ENCODE assay signal across 1 cellular context in the genomic region with DNA sequence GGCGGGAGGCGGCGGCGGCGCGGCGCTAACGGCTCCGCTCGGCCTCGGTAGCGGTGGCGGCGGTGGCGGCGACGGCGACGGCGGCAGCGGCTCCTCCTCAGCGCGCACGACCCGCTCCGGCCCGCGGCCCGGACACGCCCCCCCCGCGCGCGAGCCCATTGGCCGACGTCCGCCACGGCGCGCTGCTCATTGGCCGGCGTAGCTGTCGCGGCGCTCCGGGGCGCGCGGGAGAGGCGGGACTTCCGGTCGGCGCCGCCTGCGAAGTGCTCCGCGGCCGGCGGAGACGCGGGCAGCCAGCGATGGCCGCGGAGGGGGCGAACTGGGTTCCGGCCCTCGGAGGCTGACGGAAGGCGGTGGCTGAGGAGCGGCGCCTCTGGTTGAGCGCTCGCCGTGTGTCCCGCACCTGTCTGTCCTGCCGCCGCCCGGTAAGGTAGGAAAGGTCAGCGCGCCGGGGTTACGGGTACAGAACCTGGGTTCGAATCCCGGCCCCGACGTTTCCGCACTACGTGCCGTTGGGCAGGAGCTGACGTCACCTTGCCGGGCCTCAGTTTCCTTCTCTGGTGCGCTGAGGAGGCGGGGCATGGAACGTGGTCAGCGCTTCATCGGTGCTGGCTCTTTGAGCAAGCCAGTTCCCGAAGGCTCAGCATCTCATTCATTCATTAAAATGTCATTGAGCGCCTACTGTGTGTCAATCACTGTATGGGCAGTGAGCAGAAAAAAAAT.
TF ChIP-seq lines count a peak whose summit lies in the region.

A gene (minus strand): TSS at position 108 of the 723 bp plus-strand sequence. CDS start 13,826 bp downstream, outside the sequence.

TF ChIP-seq in HEK293, 187 proteins besides CTCF, POLR2A, EP300 and RAD21 (continued from another document and continues in another):
- TF ChIP-seq, protein P1, sequence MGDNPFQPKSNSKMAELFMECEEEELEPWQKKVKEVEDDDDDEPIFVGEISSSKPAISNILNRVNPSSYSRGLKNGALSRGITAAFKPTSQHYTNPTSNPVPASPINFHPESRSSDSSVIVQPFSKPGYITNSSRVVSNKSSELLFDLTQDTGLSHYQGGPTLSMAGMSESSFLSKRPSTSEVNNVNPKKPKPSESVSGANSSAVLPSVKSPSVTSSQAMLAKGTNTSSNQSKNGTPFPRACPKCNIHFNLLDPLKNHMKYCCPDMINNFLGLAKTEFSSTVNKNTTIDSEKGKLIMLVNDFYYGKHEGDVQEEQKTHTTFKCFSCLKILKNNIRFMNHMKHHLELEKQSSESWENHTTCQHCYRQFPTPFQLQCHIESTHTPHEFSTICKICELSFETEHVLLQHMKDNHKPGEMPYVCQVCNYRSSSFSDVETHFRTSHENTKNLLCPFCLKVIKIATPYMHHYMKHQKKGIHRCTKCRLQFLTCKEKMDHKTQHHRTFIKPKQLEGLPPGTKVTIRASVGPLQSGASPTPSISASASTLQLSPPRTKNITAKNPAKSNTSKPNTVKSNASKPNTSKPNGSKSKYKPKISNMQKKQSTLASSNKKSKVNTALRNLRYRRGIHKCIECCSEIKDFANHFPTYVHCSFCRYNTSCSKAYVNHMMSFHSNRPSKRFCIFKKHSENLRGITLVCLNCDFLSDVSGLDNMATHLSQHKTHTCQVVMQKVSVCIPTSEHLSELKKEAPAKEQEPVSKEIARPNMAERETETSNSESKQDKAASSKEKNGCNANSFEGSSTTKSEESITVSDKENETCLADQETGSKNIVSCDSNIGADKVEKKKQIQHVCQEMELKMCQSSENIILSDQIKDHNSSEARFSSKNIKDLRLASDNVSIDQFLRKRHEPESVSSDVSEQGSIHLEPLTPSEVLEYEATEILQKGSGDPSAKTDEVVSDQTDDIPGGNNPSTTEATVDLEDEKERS (tag by site-specific recombination; IDR thresholded peaks at IDR 0.05), result no peak
- TF ChIP-seq, protein P2, sequence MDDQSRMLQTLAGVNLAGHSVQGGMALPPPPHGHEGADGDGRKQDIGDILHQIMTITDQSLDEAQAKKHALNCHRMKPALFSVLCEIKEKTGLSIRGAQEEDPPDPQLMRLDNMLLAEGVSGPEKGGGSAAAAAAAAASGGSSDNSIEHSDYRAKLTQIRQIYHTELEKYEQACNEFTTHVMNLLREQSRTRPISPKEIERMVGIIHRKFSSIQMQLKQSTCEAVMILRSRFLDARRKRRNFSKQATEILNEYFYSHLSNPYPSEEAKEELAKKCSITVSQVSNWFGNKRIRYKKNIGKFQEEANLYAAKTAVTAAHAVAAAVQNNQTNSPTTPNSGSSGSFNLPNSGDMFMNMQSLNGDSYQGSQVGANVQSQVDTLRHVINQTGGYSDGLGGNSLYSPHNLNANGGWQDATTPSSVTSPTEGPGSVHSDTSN (CRISPR knock-in tag; IDR thresholded peaks at IDR 0.05), result peak; percentile 97
- TF ChIP-seq ZNF112 (tag by site-specific recombination; IDR thresholded peaks at IDR 0.05) (no peak), KLF8 (tag by site-specific recombination; IDR thresholded peaks at IDR 0.05) (peak; percentile 62), ZNF311 (tag by site-specific recombination; IDR thresholded peaks at IDR 0.05; ENCODE audit: borderline replicate concordance) (no peak), ZNF138 (tag by site-specific recombination; IDR thresholded peaks at IDR 0.05; ENCODE audit: borderline replicate concordance) (no peak), HOXC10 (CRISPR knock-in tag; IDR thresholded peaks at IDR 0.05) (no peak), ZNF521 (tag by site-specific recombination; IDR thresholded peaks at IDR 0.05) (no peak), ZNF621 (tag by site-specific recombination; IDR thresholded peaks at IDR 0.05) (no peak), KLF1 (tag by site-specific recombination; IDR thresholded peaks at IDR 0.05) (no peak), MYNN (tag by site-specific recombination; IDR thresholded peaks at IDR 0.05; ENCODE audit: borderline replicate concordance) (no peak), KLF9 (tag by site-specific recombination; IDR thresholded peaks at IDR 0.05; ENCODE audit: low read depth) (peak; percentile 40), ZNF501 (tag by site-specific recombination; IDR thresholded peaks at IDR 0.05) (peak; percentile 85), HOXA7 (CRISPR knock-in tag; IDR thresholded peaks at IDR 0.05; ENCODE audit: borderline replicate concordance) (no peak), SP2 (tag by site-specific recombination; IDR thresholded peaks at IDR 0.05) (peak; percentile 51), ZNF248 (tag by site-specific recombination; IDR thresholded peaks at IDR 0.05) (no peak), BCL11B (tag by site-specific recombination; IDR thresholded peaks at IDR 0.05; ENCODE audit: low read depth) (peak; percentile 85), ZNF146 (tag by site-specific recombination; IDR thresholded peaks at IDR 0.05) (no peak), MZF1 (tag by site-specific recombination; IDR thresholded peaks at IDR 0.05; ENCODE audit: borderline replicate concordance) (no peak), MEIS1 (CRISPR knock-in tag; IDR thresholded peaks at IDR 0.05; ENCODE audit: borderline replicate concordance) (0 out of 2 replicates have a peak, but pooled peaks have one; percentile 18), ZNF155 (tag by site-specific recombination; IDR thresholded peaks at IDR 0.05) (no peak), ZNF214 (tag by site-specific recombination; IDR thresholded peaks at IDR 0.05; ENCODE audit: borderline replicate concordance) (no peak), ZNF548 (tag by site-specific recombination; IDR thresholded peaks at IDR 0.05) (no peak), ZNF830 (tag by site-specific recombination; IDR thresholded peaks at IDR 0.05; ENCODE audit: low read depth) (no peak), ZNF169 (tag by site-specific recombination; IDR thresholded peaks at IDR 0.05) (no peak), RBAK (tag by site-specific recombination; IDR thresholded peaks at IDR 0.05) (no peak), ZNF223 (tag by site-specific recombination; IDR thresholded peaks at IDR 0.05) (no peak), ZBTB20 (tag by site-specific recombination; IDR thresholded peaks at IDR 0.05) (peak; percentile 56; the same call in 1 of the 2 replicates), ZBTB8A (tag by site-specific recombination; IDR thresholded peaks at IDR 0.05) (peak; percentile 51; the same call in 1 of the 2 replicates), ZNF423 (tag by site-specific recombination; IDR thresholded peaks at IDR 0.05) (no peak), ZNF416 (tag by site-specific recombination; IDR thresholded peaks at IDR 0.05) (no peak), ZNF529 (tag by site-specific recombination; IDR thresholded peaks at IDR 0.05; ENCODE audit: insufficient replicate concordance) (no peak), SP3 (tag by site-specific recombination; IDR thresholded peaks at IDR 0.05) (peak; percentile 46; the same call in 1 of the 2 replicates), ZNF544 (tag by site-specific recombination; IDR thresholded peaks at IDR 0.05) (no peak), YY1 (tag by site-specific recombination; IDR thresholded peaks at IDR 0.05) (peak; percentile 83), SALL2 (tag by site-specific recombination; IDR thresholded peaks at IDR 0.05; ENCODE audit: borderline replicate concordance) (no peak), ZNF560 (tag by site-specific recombination; IDR thresholded peaks at IDR 0.05; ENCODE audit: borderline replicate concordance) (no peak), ZNF266 (tag by site-specific recombination; IDR thresholded peaks at IDR 0.05; ENCODE audit: low read depth) (no peak), ZNF366 (tag by site-specific recombination; conservative IDR thresholded peaks at IDR 0.05) (no peak)
- TF ChIP-seq, protein P3, sequence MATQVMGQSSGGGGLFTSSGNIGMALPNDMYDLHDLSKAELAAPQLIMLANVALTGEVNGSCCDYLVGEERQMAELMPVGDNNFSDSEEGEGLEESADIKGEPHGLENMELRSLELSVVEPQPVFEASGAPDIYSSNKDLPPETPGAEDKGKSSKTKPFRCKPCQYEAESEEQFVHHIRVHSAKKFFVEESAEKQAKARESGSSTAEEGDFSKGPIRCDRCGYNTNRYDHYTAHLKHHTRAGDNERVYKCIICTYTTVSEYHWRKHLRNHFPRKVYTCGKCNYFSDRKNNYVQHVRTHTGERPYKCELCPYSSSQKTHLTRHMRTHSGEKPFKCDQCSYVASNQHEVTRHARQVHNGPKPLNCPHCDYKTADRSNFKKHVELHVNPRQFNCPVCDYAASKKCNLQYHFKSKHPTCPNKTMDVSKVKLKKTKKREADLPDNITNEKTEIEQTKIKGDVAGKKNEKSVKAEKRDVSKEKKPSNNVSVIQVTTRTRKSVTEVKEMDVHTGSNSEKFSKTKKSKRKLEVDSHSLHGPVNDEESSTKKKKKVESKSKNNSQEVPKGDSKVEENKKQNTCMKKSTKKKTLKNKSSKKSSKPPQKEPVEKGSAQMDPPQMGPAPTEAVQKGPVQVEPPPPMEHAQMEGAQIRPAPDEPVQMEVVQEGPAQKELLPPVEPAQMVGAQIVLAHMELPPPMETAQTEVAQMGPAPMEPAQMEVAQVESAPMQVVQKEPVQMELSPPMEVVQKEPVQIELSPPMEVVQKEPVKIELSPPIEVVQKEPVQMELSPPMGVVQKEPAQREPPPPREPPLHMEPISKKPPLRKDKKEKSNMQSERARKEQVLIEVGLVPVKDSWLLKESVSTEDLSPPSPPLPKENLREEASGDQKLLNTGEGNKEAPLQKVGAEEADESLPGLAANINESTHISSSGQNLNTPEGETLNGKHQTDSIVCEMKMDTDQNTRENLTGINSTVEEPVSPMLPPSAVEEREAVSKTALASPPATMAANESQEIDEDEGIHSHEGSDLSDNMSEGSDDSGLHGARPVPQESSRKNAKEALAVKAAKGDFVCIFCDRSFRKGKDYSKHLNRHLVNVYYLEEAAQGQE (tag by site-specific recombination; IDR thresholded peaks at IDR 0.05), result peak; percentile 27; the same call in 1 of the 2 replicates
- TF ChIP-seq, protein P4, sequence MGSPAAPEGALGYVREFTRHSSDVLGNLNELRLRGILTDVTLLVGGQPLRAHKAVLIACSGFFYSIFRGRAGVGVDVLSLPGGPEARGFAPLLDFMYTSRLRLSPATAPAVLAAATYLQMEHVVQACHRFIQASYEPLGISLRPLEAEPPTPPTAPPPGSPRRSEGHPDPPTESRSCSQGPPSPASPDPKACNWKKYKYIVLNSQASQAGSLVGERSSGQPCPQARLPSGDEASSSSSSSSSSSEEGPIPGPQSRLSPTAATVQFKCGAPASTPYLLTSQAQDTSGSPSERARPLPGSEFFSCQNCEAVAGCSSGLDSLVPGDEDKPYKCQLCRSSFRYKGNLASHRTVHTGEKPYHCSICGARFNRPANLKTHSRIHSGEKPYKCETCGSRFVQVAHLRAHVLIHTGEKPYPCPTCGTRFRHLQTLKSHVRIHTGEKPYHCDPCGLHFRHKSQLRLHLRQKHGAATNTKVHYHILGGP (tag by site-specific recombination; IDR thresholded peaks at IDR 0.05), result no peak
- TF ChIP-seq, protein P5, sequence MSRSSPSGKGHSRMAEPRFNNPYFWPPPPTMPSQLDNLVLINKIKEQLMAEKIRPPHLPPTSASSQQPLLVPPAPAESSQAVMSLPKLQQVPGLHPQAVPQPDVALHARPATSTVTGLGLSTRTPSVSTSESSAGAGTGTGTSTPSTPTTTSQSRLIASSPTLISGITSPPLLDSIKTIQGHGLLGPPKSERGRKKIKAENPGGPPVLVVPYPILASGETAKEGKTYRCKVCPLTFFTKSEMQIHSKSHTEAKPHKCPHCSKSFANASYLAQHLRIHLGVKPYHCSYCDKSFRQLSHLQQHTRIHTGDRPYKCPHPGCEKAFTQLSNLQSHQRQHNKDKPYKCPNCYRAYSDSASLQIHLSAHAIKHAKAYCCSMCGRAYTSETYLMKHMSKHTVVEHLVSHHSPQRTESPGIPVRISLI (tag by site-specific recombination; IDR thresholded peaks at IDR 0.05), result no peak
- TF ChIP-seq, protein P6, sequence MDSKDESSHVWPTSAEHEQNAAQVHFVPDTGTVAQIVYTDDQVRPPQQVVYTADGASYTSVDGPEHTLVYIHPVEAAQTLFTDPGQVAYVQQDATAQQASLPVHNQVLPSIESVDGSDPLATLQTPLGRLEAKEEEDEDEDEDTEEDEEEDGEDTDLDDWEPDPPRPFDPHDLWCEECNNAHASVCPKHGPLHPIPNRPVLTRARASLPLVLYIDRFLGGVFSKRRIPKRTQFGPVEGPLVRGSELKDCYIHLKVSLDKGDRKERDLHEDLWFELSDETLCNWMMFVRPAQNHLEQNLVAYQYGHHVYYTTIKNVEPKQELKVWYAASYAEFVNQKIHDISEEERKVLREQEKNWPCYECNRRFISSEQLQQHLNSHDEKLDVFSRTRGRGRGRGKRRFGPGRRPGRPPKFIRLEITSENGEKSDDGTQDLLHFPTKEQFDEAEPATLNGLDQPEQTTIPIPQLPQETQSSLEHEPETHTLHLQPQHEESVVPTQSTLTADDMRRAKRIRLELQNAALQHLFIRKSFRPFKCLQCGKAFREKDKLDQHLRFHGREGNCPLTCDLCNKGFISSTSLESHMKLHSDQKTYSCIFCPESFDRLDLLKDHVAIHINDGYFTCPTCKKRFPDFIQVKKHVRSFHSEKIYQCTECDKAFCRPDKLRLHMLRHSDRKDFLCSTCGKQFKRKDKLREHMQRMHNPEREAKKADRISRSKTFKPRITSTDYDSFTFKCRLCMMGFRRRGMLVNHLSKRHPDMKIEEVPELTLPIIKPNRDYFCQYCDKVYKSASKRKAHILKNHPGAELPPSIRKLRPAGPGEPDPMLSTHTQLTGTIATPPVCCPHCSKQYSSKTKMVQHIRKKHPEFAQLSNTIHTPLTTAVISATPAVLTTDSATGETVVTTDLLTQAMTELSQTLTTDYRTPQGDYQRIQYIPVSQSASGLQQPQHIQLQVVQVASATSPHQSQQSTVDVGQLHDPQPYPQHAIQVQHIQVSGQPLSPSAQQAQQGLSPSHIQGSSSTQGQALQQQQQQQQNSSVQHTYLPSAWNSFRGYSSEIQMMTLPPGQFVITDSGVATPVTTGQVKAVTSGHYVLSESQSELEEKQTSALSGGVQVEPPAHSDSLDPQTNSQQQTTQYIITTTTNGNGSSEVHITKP (tag by site-specific recombination; IDR thresholded peaks at IDR 0.05), result no peak
- TF ChIP-seq, protein P7, sequence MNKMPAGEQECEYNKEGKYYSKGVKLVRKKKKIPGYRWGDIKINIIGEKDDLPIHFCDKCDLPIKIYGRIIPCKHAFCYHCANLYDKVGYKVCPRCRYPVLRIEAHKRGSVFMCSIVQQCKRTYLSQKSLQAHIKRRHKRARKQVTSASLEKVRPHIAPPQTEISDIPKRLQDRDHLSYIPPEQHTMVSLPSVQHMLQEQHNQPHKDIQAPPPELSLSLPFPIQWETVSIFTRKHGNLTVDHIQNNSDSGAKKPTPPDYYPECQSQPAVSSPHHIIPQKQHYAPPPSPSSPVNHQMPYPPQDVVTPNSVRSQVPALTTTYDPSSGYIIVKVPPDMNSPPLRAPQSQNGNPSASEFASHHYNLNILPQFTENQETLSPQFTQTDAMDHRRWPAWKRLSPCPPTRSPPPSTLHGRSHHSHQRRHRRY (tag by site-specific recombination; IDR thresholded peaks at IDR 0.05), result no peak
- TF ChIP-seq, protein P8, sequence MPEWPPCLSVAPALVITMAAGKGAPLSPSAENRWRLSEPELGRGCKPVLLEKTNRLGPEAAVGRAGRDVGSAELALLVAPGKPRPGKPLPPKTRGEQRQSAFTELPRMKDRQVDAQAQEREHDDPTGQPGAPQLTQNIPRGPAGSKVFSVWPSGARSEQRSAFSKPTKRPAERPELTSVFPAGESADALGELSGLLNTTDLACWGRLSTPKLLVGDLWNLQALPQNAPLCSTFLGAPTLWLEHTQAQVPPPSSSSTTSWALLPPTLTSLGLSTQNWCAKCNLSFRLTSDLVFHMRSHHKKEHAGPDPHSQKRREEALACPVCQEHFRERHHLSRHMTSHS (tag by site-specific recombination; IDR thresholded peaks at IDR 0.05), result no peak
